In the genomic region with DNA sequence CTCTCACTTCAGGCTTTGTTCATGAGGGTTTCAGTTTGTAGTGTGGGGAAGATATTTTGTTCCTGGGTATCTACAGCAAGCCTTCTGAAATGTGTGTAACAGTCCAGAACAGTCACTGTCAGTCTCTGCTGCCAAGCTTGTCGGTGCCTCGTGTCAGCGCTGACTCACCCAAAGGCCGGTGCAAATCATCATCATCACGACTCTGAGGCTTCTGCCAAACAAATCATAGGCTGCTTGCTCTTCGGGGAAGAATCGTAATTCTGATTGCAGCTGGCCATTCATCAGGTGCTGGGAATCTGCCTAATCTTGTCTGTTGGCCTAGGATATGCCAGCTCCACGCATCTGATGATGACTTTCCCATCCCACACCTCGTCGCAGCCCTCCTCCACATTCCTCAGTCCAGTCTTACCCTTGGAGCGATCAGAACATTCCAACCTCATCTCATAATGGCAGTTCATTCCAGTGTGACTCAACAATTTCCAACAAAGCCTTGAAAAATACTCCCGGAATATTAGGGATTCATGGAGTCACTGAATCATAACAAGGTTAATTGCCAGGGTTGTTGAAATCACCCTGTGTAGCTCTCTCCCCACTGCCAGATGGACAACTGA, we compare ENCODE assay signal across 1 cellular context.
TF ChIP-seq lines count a peak whose summit lies in the region.

No MANE protein-coding gene starts in this region.

TF ChIP-seq in SK-N-SH treated with all-trans-retinoic acid at 6 μM for 48 hours, 23 proteins besides CTCF, POLR2A, EP300 and RAD21 (continued from another document):
- TF ChIP-seq, protein P1, sequence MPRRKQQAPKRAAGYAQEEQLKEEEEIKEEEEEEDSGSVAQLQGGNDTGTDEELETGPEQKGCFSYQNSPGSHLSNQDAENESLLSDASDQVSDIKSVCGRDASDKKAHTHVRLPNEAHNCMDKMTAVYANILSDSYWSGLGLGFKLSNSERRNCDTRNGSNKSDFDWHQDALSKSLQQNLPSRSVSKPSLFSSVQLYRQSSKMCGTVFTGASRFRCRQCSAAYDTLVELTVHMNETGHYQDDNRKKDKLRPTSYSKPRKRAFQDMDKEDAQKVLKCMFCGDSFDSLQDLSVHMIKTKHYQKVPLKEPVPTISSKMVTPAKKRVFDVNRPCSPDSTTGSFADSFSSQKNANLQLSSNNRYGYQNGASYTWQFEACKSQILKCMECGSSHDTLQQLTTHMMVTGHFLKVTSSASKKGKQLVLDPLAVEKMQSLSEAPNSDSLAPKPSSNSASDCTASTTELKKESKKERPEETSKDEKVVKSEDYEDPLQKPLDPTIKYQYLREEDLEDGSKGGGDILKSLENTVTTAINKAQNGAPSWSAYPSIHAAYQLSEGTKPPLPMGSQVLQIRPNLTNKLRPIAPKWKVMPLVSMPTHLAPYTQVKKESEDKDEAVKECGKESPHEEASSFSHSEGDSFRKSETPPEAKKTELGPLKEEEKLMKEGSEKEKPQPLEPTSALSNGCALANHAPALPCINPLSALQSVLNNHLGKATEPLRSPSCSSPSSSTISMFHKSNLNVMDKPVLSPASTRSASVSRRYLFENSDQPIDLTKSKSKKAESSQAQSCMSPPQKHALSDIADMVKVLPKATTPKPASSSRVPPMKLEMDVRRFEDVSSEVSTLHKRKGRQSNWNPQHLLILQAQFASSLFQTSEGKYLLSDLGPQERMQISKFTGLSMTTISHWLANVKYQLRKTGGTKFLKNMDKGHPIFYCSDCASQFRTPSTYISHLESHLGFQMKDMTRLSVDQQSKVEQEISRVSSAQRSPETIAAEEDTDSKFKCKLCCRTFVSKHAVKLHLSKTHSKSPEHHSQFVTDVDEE (CRISPR knock-in tag; IDR thresholded peaks at IDR 0.05) = no peak
- TF ChIP-seq ARNTL (CRISPR knock-in tag; IDR thresholded peaks at IDR 0.05; ENCODE audit: borderline replicate concordance, low read depth) (no peak), BACH2 (CRISPR knock-in tag; IDR thresholded peaks at IDR 0.05; ENCODE audit: borderline replicate concordance) (no peak), ZFP30 (CRISPR knock-in tag; IDR thresholded peaks at IDR 0.05) (no peak), PATZ1 (CRISPR knock-in tag; IDR thresholded peaks at IDR 0.05; ENCODE audit: borderline replicate concordance) (no peak), TOX (CRISPR knock-in tag; IDR thresholded peaks at IDR 0.05; ENCODE audit: borderline replicate concordance) (peak; percentile 76; the same call in 1 of the 2 replicates), SNAI2 (CRISPR knock-in tag; IDR thresholded peaks at IDR 0.05) (0 out of 2 replicates have a peak, but pooled peaks have one; percentile 23)
- TF ChIP-seq, protein P2, sequence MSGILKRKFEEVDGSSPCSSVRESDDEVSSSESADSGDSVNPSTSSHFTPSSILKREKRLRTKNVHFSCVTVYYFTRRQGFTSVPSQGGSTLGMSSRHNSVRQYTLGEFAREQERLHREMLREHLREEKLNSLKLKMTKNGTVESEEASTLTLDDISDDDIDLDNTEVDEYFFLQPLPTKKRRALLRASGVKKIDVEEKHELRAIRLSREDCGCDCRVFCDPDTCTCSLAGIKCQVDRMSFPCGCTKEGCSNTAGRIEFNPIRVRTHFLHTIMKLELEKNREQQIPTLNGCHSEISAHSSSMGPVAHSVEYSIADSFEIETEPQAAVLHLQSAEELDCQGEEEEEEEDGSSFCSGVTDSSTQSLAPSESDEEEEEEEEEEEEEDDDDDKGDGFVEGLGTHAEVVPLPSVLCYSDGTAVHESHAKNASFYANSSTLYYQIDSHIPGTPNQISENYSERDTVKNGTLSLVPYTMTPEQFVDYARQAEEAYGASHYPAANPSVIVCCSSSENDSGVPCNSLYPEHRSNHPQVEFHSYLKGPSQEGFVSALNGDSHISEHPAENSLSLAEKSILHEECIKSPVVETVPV (CRISPR knock-in tag; IDR thresholded peaks at IDR 0.05) = no peak
- TF ChIP-seq, protein P3, sequence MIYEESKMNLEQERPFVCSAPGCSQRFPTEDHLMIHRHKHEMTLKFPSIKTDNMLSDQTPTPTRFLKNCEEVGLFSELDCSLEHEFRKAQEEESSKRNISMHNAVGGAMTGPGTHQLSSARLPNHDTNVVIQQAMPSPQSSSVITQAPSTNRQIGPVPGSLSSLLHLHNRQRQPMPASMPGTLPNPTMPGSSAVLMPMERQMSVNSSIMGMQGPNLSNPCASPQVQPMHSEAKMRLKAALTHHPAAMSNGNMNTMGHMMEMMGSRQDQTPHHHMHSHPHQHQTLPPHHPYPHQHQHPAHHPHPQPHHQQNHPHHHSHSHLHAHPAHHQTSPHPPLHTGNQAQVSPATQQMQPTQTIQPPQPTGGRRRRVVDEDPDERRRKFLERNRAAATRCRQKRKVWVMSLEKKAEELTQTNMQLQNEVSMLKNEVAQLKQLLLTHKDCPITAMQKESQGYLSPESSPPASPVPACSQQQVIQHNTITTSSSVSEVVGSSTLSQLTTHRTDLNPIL (CRISPR knock-in tag; IDR thresholded peaks at IDR 0.05; ENCODE audit: low read depth) = peak; percentile 67
